ENCODE assay signal across 11 cellular contexts in genomic region chr1:36380782-36381181, GRCh38. TPM values are rescaled to one million over a fixed set of nuclear protein-coding genes. Genes with fewer than 3 reads are reported as not detected.
DNase-seq lines count a peak whose midpoint lies in the region; ATAC-seq and TF ChIP-seq lines count a peak whose summit lies in the region.
"Had no signal": no experiment of that assay in that cellular context is flagged by ENCODE, and none has a peak within 500 bp of the region (broad histone marks: within the 10 kb centered on the region; RNA-seq: fewer than 3 reads in every experiment).

No MANE protein-coding gene starts in this region.

- H3K27ac ChIP-seq in left ventricle myocardium inferior (replicated peaks) (peak overlapping the region; percentile 13), ascending aorta (peak overlapping the region; percentile 94 to 99)
- no peak overlapping the region for H3K27ac ChIP-seq in naive thymus-derived CD4-positive, alpha-beta T cell (ENCODE audit: low read depth, low read length)

- H3K27me3 ChIP-seq in left ventricle myocardium inferior (ENCODE audit: low read depth) (no peaks in the 10 kb centered on the region), ascending aorta (no peaks in the 10 kb centered on the region)
- H3K27me3 ChIP-seq in naive thymus-derived CD4-positive, alpha-beta T cell (ENCODE audit: control insufficient read depth in 2 of 2, insufficient read depth in 2 of 2, low read length in 2 of 2): no peaks in the 10 kb centered on the region

- no peak for TF ChIP-seq CTCF in left ventricle myocardium inferior (IDR thresholded peaks at IDR 0.05; ENCODE audit: borderline replicate concordance)
- no peak for TF ChIP-seq CTCF in ascending aorta (IDR thresholded peaks at IDR 0.05)
- no peak for TF ChIP-seq CTCF in type B pancreatic cell (conservative IDR thresholded peaks at IDR 0.05)

- intact Hi-C loops in left ventricle myocardium inferior (cut with micrococcal nuclease) (no loop called here), left ventricle myocardium superior (cut with micrococcal nuclease) (no loop called here), ascending aorta (cut with DNase I) (loop anchor here (10.0 kb wide), 2 partner anchors 226 to 1094 kb away; partner anchors contain the start of genes MAP7D1 and ZC3H12A)
- intact Hi-C loops in naive thymus-derived CD4-positive, alpha-beta T cell (cut with micrococcal nuclease): no loop called here

- H3K4me1 Mint-ChIP-seq in naive thymus-derived CD4-positive, alpha-beta T cell: peaks cover 57 to 87% (median 78%) of the 10 kb centered on the region in 7 donors
- peaks cover 40% of the 10 kb centered on the region for H3K4me1 Mint-ChIP-seq in type B pancreatic cell (ENCODE audit: unreplicated experiment)

- DNase-seq in left ventricle myocardium inferior: no peak
- DNase-seq in left ventricle myocardium superior: no peak
- DNase-seq in ascending aorta (ENCODE audit: low spot score in 2 of 2): no peak
- DNase-seq in naive thymus-derived CD4-positive, alpha-beta T cell: no peak
- DNase-seq in type B pancreatic cell (ENCODE audit: extremely low spot score, unreplicated experiment): no peak
- DNase-seq in glomerular visceral epithelial cell (ENCODE audit: extremely low spot score): no peak
- DNase-seq: GOT3, OCI-M1 had no signal

- CTCF ChIA-PET in naive thymus-derived CD4-positive, alpha-beta T cell (lab: Charles Lee): interaction anchor here (0.5 to 5.0 kb wide), 3 partner anchors 13 to 165 kb away, joined by 3 to 48 read pairs (median 5); no protein-coding TSS in a partner anchor

- H3K36me3 ChIP-seq in left ventricle myocardium inferior (no peaks in the 10 kb centered on the region), ascending aorta (no peaks in the 10 kb centered on the region)
- peaks cover 0 to 7% (median 0%) of the 10 kb centered on the region in 3 experiments for H3K36me3 ChIP-seq in naive thymus-derived CD4-positive, alpha-beta T cell (ENCODE audit: control insufficient read depth in 2 of 3, insufficient read depth in 3 of 3, low read length in 3 of 3)

- no peaks in the 10 kb centered on the region for H3K9me3 ChIP-seq in left ventricle myocardium inferior (replicated peaks)
- H3K9me3 ChIP-seq in ascending aorta: no peaks in the 10 kb centered on the region
- no peaks in the 10 kb centered on the region for H3K9me3 ChIP-seq in naive thymus-derived CD4-positive, alpha-beta T cell (ENCODE audit: control insufficient read depth in 2 of 3, low read length in 3 of 3)

- H3K4me3 ChIP-seq in left ventricle myocardium inferior (no peak overlapping the region), ascending aorta (no peak overlapping the region)
- no peak overlapping the region for H3K4me3 ChIP-seq in naive thymus-derived CD4-positive, alpha-beta T cell (ENCODE audit: low read length)

- H3K4me1 ChIP-seq in left ventricle myocardium inferior: peaks cover 96% of the 10 kb centered on the region
- peaks cover 13 to 41% of the 10 kb centered on the region in 2 donors for H3K4me1 ChIP-seq in ascending aorta
- H3K4me1 ChIP-seq in naive thymus-derived CD4-positive, alpha-beta T cell (ENCODE audit: control insufficient read depth in 2 of 2, insufficient read depth in 2 of 2, low read length in 2 of 2): peaks cover 33 to 39% of the 10 kb centered on the region in 2 donors

- peaks cover 0 to 17% (median 4%) of the 10 kb centered on the region in 5 donors for H3K36me3 Mint-ChIP-seq in naive thymus-derived CD4-positive, alpha-beta T cell
- H3K36me3 Mint-ChIP-seq in type B pancreatic cell: peaks cover 4% of the 10 kb centered on the region

- no peak for ATAC-seq in left ventricle myocardium superior
- no peak for ATAC-seq in naive thymus-derived CD4-positive, alpha-beta T cell
- no peak for ATAC-seq in GM21390 (IDR thresholded peaks at IDR 0.05; ENCODE audit: unreplicated experiment)
- no peak for ATAC-seq in GM18861 (IDR thresholded peaks at IDR 0.05; ENCODE audit: unreplicated experiment)

- POLR2A ChIA-PET in naive thymus-derived CD4-positive, alpha-beta T cell (lab: Charles Lee): no interaction called here

- H3K9me3 Mint-ChIP-seq in naive thymus-derived CD4-positive, alpha-beta T cell: peaks cover 0 to 2% (median 0%) of the 10 kb centered on the region in 11 donors
- no peaks in the 10 kb centered on the region for H3K9me3 Mint-ChIP-seq in type B pancreatic cell
- H3K9me3 Mint-ChIP-seq: T-helper 1 cell treated with Interleukin-12 subunit alpha and Interleukin-12 subunit beta and Interleukin-4 antibody, amounts not matched to agents 30 μg/mL and 1 μg/mL, for 36 hours had no signal

- no peaks in the 10 kb centered on the region for H3K27me3 Mint-ChIP-seq in naive thymus-derived CD4-positive, alpha-beta T cell
- no peaks in the 10 kb centered on the region for H3K27me3 Mint-ChIP-seq in type B pancreatic cell

- H3K27ac Mint-ChIP-seq in naive thymus-derived CD4-positive, alpha-beta T cell: peak overlapping the region in 8 of 9 donors; percentile 33 to 88 (median 70)
- peak overlapping the region; percentile 83 for H3K27ac Mint-ChIP-seq in type B pancreatic cell

- peak overlapping the region in 4 of 10 donors; percentile 17 to 43 (median 28) for H3K4me3 Mint-ChIP-seq in naive thymus-derived CD4-positive, alpha-beta T cell
- H3K4me3 Mint-ChIP-seq in type B pancreatic cell: no peak overlapping the region
- H3K4me3 Mint-ChIP-seq: T-helper 1 cell treated with Interleukin-12 subunit alpha and Interleukin-12 subunit beta and Interleukin-4 antibody, amounts not matched to agents 30 μg/mL and 1 μg/mL, for 36 hours had no signal

RNA-seq across cellular contexts. Expression of gene STK40, which starts 4.9 kb away (rescaled TPM):
- total RNA-seq in left ventricle myocardium inferior (69.8 TPM), left ventricle myocardium superior (78.4 TPM), ascending aorta (77.0 TPM), type B pancreatic cell (ENCODE audit: low replicate concordance) (58.5 and 59.5 TPM in 2 replicates)
- 10 to 100 TPM; 27.6 to 56.8 (median 48.2) TPM for total RNA-seq in naive thymus-derived CD4-positive, alpha-beta T cell
- 10 to 100 TPM; 28.0 to 43.1 TPM for polyA plus RNA-seq in naive thymus-derived CD4-positive, alpha-beta T cell

RNA-seq across cellular contexts. Expression of gene LSM10, which starts 16.9 kb away (rescaled TPM):
- total RNA-seq in left ventricle myocardium inferior (53.6 TPM), left ventricle myocardium superior (58.7 TPM), ascending aorta (9.8 TPM), type B pancreatic cell (ENCODE audit: low replicate concordance) (32.3 and 36.4 TPM in 2 replicates)
- total RNA-seq in naive thymus-derived CD4-positive, alpha-beta T cell: 10 to 100 TPM; 21.9 to 49.7 (median 35.7) TPM
- polyA plus RNA-seq in naive thymus-derived CD4-positive, alpha-beta T cell: 100 to 1,000 TPM; 106 to 144 TPM

RNA-seq across cellular contexts. Expression of gene EVA1B, which starts 57.3 kb away (rescaled TPM):
- total RNA-seq in left ventricle myocardium inferior: 10.6 TPM
- 10.8 TPM for total RNA-seq in left ventricle myocardium superior
- 251 TPM for total RNA-seq in ascending aorta
- 10 to 100 TPM in 1 of 5 experiments, 1 to 10 TPM in 4; 1.5 to 12.5 (median 2.2) TPM for total RNA-seq in naive thymus-derived CD4-positive, alpha-beta T cell
- under 1 TPM; 0.43 to 0.66 TPM for polyA plus RNA-seq in naive thymus-derived CD4-positive, alpha-beta T cell
- total RNA-seq in type B pancreatic cell (ENCODE audit: low replicate concordance): 23.3 and 39.5 TPM in 2 replicates
